ENCODE assay signal across 28 cellular contexts in the genomic region with DNA sequence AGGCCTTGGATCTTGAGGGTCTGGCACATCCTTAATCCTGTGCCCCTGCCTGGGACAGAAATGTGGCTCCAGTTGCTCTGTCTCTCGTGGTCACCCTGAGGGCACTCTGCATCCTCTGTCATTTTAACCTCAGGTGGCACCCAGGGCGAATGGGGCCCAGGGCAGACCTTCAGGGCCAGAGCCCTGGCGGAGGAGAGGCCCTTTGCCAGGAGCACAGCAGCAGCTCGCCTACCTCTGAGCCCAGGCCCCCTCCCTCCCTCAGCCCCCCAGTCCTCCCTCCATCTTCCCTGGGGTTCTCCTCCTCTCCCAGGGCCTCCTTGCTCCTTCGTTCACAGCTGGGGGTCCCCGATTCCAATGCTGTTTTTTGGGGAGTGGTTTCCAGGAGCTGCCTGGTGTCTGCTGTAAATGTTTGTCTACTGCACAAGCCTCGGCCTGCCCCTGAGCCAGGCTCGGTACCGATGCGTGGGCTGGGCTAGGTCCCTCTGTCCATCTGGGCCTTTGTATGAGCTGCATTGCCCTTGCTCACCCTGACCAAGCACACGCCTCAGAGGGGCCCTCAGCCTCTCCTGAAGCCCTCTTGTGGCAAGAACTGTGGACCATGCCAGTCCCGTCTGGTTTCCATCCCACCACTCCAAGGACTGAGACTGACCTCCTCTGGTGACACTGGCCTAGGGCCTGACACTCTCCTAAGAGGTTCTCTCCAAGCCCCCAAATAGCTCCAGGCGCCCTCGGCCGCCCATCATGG. TPM values are rescaled to one million over a fixed set of nuclear protein-coding genes. Genes with fewer than 3 reads are reported as not detected.
A peak's percentile ranks its signal among the peaks of the same experiment; 100 is the strongest.
DNase-seq lines count a peak whose midpoint lies in the region; ATAC-seq, FAIRE-seq and TF ChIP-seq lines count a peak whose summit lies in the region.
"Had no signal": no experiment of that assay in that cellular context is flagged by ENCODE, and none has a peak within 500 bp of the region (broad histone marks: within the 10 kb centered on the region; RNA-seq: fewer than 3 reads in every experiment).

No MANE protein-coding gene starts in this region.

- DNase-seq in DMS114 treated with DMSO at 0.1 percent for 48 hours (lab: John Stamatoyannopoulos, UW; ENCODE audit: unreplicated experiment) (peak; percentile 24), HFFc6 (no peak), H1 (ENCODE audit: low read depth in 1 of 2, low spot score in 2 of 2) (no peak), neuronal stem cell (ENCODE audit: low spot score) (no peak), ecto neural progenitor cell (ENCODE audit: low spot score) (no peak), RKO (ENCODE audit: low spot score) (no peak), NCI-H1694 (lab: John Stamatoyannopoulos, UW) (no peak)
- DNase-seq: activated CD4-positive, alpha-beta T cell treated with anti-CD3 and anti-CD28 coated beads for 48 hours; activated CD8-positive, alpha-beta memory T cell treated with anti-CD3 and anti-CD28 coated beads, Interleukin-2, amount 50 U/mL, for 4 hours; activated effector memory CD4-positive, alpha-beta T cell treated with Interleukin-2 at 50 U/mL for 16 hours; dorsolateral prefrontal cortex; left ventricle myocardium inferior; mucosa of descending colon; NCI-H1105; NCI-H2081 treated with DMSO at 0.1 percent for 48 hours; NCI-H510A; stimulated activated CD4-positive, alpha-beta T cell treated with anti-CD3 and anti-CD28 coated beads, Interleukin-1b, Interleukin-23, amount 100 ng/mL, for 48 hours; stomach; SW 1271 had no signal

- no peaks in the 10 kb centered on the region for H3K9me3 ChIP-seq in H1 (ENCODE audit: insufficient read depth in 2 of 2, low read depth in 1 of 2, low read length in 1 of 2)
- no peaks in the 10 kb centered on the region for H3K9me3 ChIP-seq in neuronal stem cell (replicated peaks in 1 of 2; ENCODE audit: control insufficient read depth in 2 of 2, insufficient read depth in 1 of 2, low read depth in 1 of 2, low read length in 2 of 2)
- H3K9me3 ChIP-seq: gastroesophageal sphincter, left ventricle myocardium inferior, mucosa of descending colon, stomach had no signal

- POLR2A ChIA-PET in H1 (lab: Charles Lee; ENCODE audit: partially characterized antibody): interaction anchor here (0.6 to 0.9 kb wide), 3 partner anchors 30 to 153 kb away, joined by 3 read pairs; no protein-coding TSS in a partner anchor

- H2BK120ac ChIP-seq in H1 (replicated peaks; ENCODE audit: low read depth, low read length) (no peak overlapping the region), neuronal stem cell (ENCODE audit: low read depth, low read length) (no peak overlapping the region)

- H3K18ac ChIP-seq in H1 (ENCODE audit: extremely low read depth, low read length) (no peak overlapping the region), neuronal stem cell (ENCODE audit: low read length) (no peak overlapping the region)

- H2BK12ac ChIP-seq in H1 (ENCODE audit: low read depth, low read length): no peak overlapping the region
- no peak overlapping the region for H2BK12ac ChIP-seq in neuronal stem cell (ENCODE audit: low read length)

- no peak overlapping the region for H4K5ac ChIP-seq in H1 (ENCODE audit: insufficient read length, low read depth, low read length)

- H3K4me2 ChIP-seq in H1 (ENCODE audit: insufficient read depth in 1 of 2, low read depth in 2 of 2, low read length in 2 of 2): no peak overlapping the region
- H3K4me2 ChIP-seq in neuronal stem cell (ENCODE audit: insufficient read depth, low read length, poor library complexity, severe bottlenecking): no peak overlapping the region

- no peak overlapping the region for H3K56ac ChIP-seq in H1 (replicated peaks; ENCODE audit: insufficient read length, low read depth, low read length)

- H3K79me1 ChIP-seq in H1 (ENCODE audit: low read depth, low read length): no peaks in the 10 kb centered on the region
- no peaks in the 10 kb centered on the region for H3K79me1 ChIP-seq in neuronal stem cell (ENCODE audit: low read depth, low read length)

- no peaks in the 10 kb centered on the region for H3K4me1 Mint-ChIP-seq in HFFc6 (ENCODE audit: low read depth)

- no peak for ATAC-seq in GM18505 (IDR thresholded peaks at IDR 0.05; ENCODE audit: unreplicated experiment)
- ATAC-seq: esophagus mucosa, gastroesophageal sphincter, mucosa of descending colon had no signal

- no peak overlapping the region for H2BK5ac ChIP-seq in H1 (ENCODE audit: low read depth, low read length)
- peak overlapping the region; percentile 59 for H2BK5ac ChIP-seq in neuronal stem cell (ENCODE audit: low read length)

- no peak for TF ChIP-seq EP300 in H1 (IDR thresholded peaks at IDR 0.05; ENCODE audit: borderline replicate concordance in 1 of 2, low read depth in 2 of 2, low read length in 2 of 2)

- H4K8ac ChIP-seq in H1 (ENCODE audit: extremely low read depth, insufficient read depth, low read length) (no peak overlapping the region; the same call in 1 of the 2 replicates), neuronal stem cell (ENCODE audit: low read depth, low read length) (no peak overlapping the region)

- H4K20me1 ChIP-seq in H1 (replicated peaks in 1 of 2; ENCODE audit: control insufficient read depth in 1 of 2, insufficient read depth in 2 of 2, low read length in 2 of 2): no peaks in the 10 kb centered on the region

- H3K27me3 ChIP-seq in H1 (replicated peaks in 1 of 4; ENCODE audit: control insufficient read depth in 3 of 4, extremely low read depth in 1 of 4, insufficient read depth in 3 of 4, low read length in 3 of 4): no peaks in the 10 kb centered on the region
- no peaks in the 10 kb centered on the region for H3K27me3 ChIP-seq in neuronal stem cell (ENCODE audit: control insufficient read depth in 3 of 3, insufficient read depth in 3 of 3, low read depth in 1 of 3, low read length in 3 of 3)
- H3K27me3 ChIP-seq: dorsolateral prefrontal cortex, stomach had no signal

- H3K23ac ChIP-seq in H1 (ENCODE audit: insufficient read length): no peak overlapping the region
- no peak overlapping the region for H3K23ac ChIP-seq in neuronal stem cell (ENCODE audit: low read depth, low read length, poor library complexity)

- no peaks in the 10 kb centered on the region for H3K23me2 ChIP-seq in H1 (ENCODE audit: low read depth, low read length)

- H2AK5ac ChIP-seq in H1 (ENCODE audit: low read depth, low read length): no peak overlapping the region
- no peak overlapping the region for H2AK5ac ChIP-seq in neuronal stem cell (ENCODE audit: low read depth, low read length)

- no peaks in the 10 kb centered on the region for H3K36me3 ChIP-seq in H1 (ENCODE audit: control insufficient read depth in 2 of 4, insufficient read depth in 4 of 4, low read length in 3 of 4)
- peaks cover 38 to 56% of the 10 kb centered on the region in 2 donors for H3K36me3 ChIP-seq in neuronal stem cell (replicated peaks in 1 of 2; ENCODE audit: control insufficient read depth in 2 of 2, insufficient read depth in 2 of 2, low read length in 2 of 2)

- H3K4me3 Mint-ChIP-seq in HFFc6: no peak overlapping the region

- peaks cover 16% of the 10 kb centered on the region for H3K27me3 Mint-ChIP-seq in HFFc6 (ENCODE audit: insufficient read depth)

- H3K14ac ChIP-seq in H1 (ENCODE audit: insufficient read length) (no peak overlapping the region), neuronal stem cell (ENCODE audit: low read length) (no peak overlapping the region)

- H3K9ac ChIP-seq in H1 (replicated peaks in 1 of 4; ENCODE audit: extremely low read depth in 1 of 4, low read depth in 3 of 4, low read length in 3 of 4): no peak overlapping the region
- no peak overlapping the region for H3K9ac ChIP-seq in neuronal stem cell (ENCODE audit: low read depth, low read length, poor library complexity)

- peaks cover 0 to 4% (median 0%) of the 10 kb centered on the region in 4 experiments; a peak in 3 of 7 replicates for H3K4me1 ChIP-seq in H1 (replicated peaks in 1 of 4; ENCODE audit: control insufficient read depth in 3 of 4, insufficient read depth in 4 of 4, low read length in 3 of 4)
- H3K4me1 ChIP-seq in neuronal stem cell (ENCODE audit: control insufficient read depth in 2 of 2, insufficient read depth in 1 of 2, low read depth in 1 of 2, low read length in 2 of 2): no peaks in the 10 kb centered on the region
- H3K4me1 ChIP-seq: gastroesophageal sphincter, left ventricle myocardium inferior, stomach had no signal

- no peak overlapping the region for H3K27ac Mint-ChIP-seq in HFFc6

- no peak overlapping the region for H2BK20ac ChIP-seq in H1 (ENCODE audit: low read length)

- TF ChIP-seq POLR2A in H1 (IDR thresholded peaks at IDR 0.05; ENCODE audit: control extremely low read depth in 1 of 2, low read depth in 2 of 2, low read length in 2 of 2) (no peak), GM18505 (IDR thresholded peaks at IDR 0.05; ENCODE audit: borderline replicate concordance, extremely low read depth, insufficient read depth, insufficient read length) (no peak)

- H3K4ac ChIP-seq in H1 (replicated peaks; ENCODE audit: insufficient read length, low read depth, low read length) (no peak overlapping the region), neuronal stem cell (ENCODE audit: low read length) (no peak overlapping the region)

- H4K91ac ChIP-seq in H1 (replicated peaks; ENCODE audit: insufficient read length, low read length) (no peak overlapping the region), neuronal stem cell (ENCODE audit: low read depth, low read length, poor library complexity) (no peak overlapping the region)

- H3K9me3 Mint-ChIP-seq in HFFc6: no peaks in the 10 kb centered on the region

- H2AFZ ChIP-seq in H1 (ENCODE audit: low read length) (no peak overlapping the region), neuronal stem cell (ENCODE audit: low read length) (no peak overlapping the region)

- H3K27ac ChIP-seq in H1 (ENCODE audit: low read depth, low read length): no peak overlapping the region
- H3K27ac ChIP-seq in neuronal stem cell (replicated peaks; ENCODE audit: low read length): no peak overlapping the region
- H3K27ac ChIP-seq: dorsolateral prefrontal cortex, gastroesophageal sphincter, left ventricle myocardium inferior, RWPE1, stomach had no signal

- TF ChIP-seq RAD21 in H1 (IDR thresholded peaks at IDR 0.05 in 1 of 2, conservative IDR thresholded peaks at IDR 0.05 in 1 of 2; ENCODE audit: low read depth in 2 of 2, low read length in 2 of 2): peak; percentile 27 to 34; a peak in 3 of 4 replicates

- H2BK15ac ChIP-seq in H1 (ENCODE audit: low read length): no peak overlapping the region
- H2BK15ac ChIP-seq in neuronal stem cell (ENCODE audit: low read length): no peak overlapping the region

- no peaks in the 10 kb centered on the region for H3K36me3 Mint-ChIP-seq in HFFc6 (ENCODE audit: low read depth)

- TF ChIP-seq CTCF in HFFc6 (IDR thresholded peaks at IDR 0.05) (peak; percentile 8; the same call in 1 of the 2 replicates), H1 (IDR thresholded peaks at IDR 0.05; ENCODE audit: control extremely low read depth in 1 of 3, insufficient read depth in 1 of 3, low read depth in 1 of 3, low read length in 3 of 3) (peak in 2 of 3 experiments; percentile 16 to 49; a peak in 3 of 4 replicates)

- FAIRE-seq in H1 (lab: Jason Lieb, UNC): no peak
- FAIRE-seq: D721Med, G401.6, GM12892 had no signal

- CTCF ChIA-PET in H1 (lab: Charles Lee; ENCODE audit: partially characterized antibody): interaction anchor here (0.6 to 4.2 kb wide), 14 partner anchors 9 to 247 kb away, joined by 3 to 44 read pairs (median 4); no protein-coding TSS in a partner anchor

- WGBS in H1 (ENCODE audit: extremely low coverage in 1 of 2, insufficient coverage in 1 of 2, insufficient read length in 1 of 2, insufficient replicate concordance in 2 of 2, low coverage in 1 of 2, low lambda C conversion rate in 2 of 2, missing lambda C conversion rate in 1 of 2), 2 experiments: 87% methylated on average over 11 of the region's 15 CpGs; no CpG with 5 or more reads in 1 of the 2 experiments
- no CpG with 5 or more reads among the region's 15 CpGs for WGBS in neuronal stem cell (ENCODE audit: extremely low coverage in 2 of 2, insufficient read length in 2 of 2, insufficient replicate concordance in 1 of 2), 2 donors

- no peak overlapping the region for H3K4me3 ChIP-seq in H1 (ENCODE audit: extremely low read depth in 1 of 4, insufficient read depth in 2 of 4, low read depth in 3 of 4, low read length in 4 of 4)
- H3K4me3 ChIP-seq in neuronal stem cell (ENCODE audit: low read length in 2 of 2): no peak overlapping the region
- H3K4me3 ChIP-seq: dorsolateral prefrontal cortex, gastroesophageal sphincter, left ventricle myocardium inferior, mucosa of descending colon, stomach had no signal

- H3K79me2 ChIP-seq in H1 (ENCODE audit: control insufficient read depth in 1 of 2, insufficient read depth in 2 of 2, low read length in 2 of 2): no peaks in the 10 kb centered on the region

RNA-seq across cellular contexts. Expression of a gene that starts 4.0 kb away (rescaled TPM):
- total RNA-seq in HFFc6 (2021; fragmentation: NEBNext Ultra II Directional; extraction: Animal tissue kit (Norgen Biotek cat#: 25700)): not detected
- total RNA-seq in H1 (2021; fragmentation: NEBNext Ultra II Directional; extraction: Animal tissue kit (Norgen Biotek cat#: 25700)): 0.15 and 0.28 TPM in 2 replicates
- 0.94 and 0.98 TPM in 2 replicates for polyA plus RNA-seq in H1 (2011; rRNA removed)
- polyA plus RNA-seq in H1 (2011; cell fraction: cytosol; rRNA removed): 1.00 TPM
- 0.87 TPM for polyA plus RNA-seq in H1 (2011; cell fraction: nucleus; rRNA removed)
- polyA plus RNA-seq in H1 (2012, experiment 1 of 2): 0.64 to 1.4 TPM (median 0.87 TPM) in 4 replicates
- 0.42 TPM for polyA plus RNA-seq in H1 (2012, experiment 2 of 2)
- 0.20 TPM for polyA plus RNA-seq in H1 (2013, experiment 1 of 2)
- polyA plus RNA-seq in H1 (2013, experiment 2 of 2): 0.52 TPM
- 0.59 and 0.69 TPM in 2 replicates for polyA minus RNA-seq in H1 (2011; rRNA and poly(A)+ RNA removed)
- not detected for polyA minus RNA-seq in H1 (2011; cell fraction: cytosol; rRNA and poly(A)+ RNA removed)
- 0.60 TPM for polyA minus RNA-seq in H1 (2011; cell fraction: nucleus; rRNA and poly(A)+ RNA removed)
- 0.25 TPM for polyA plus RNA-seq in neuronal stem cell (2013, experiment 1 of 2)
- polyA plus RNA-seq in neuronal stem cell (2013, experiment 2 of 2): 0.33 TPM
- polyA plus RNA-seq: BJ had no signal

RNA-seq across cellular contexts. Expression of a gene that starts 30.5 kb away (rescaled TPM):
- total RNA-seq in HFFc6 (2021; fragmentation: NEBNext Ultra II Directional; extraction: Animal tissue kit (Norgen Biotek cat#: 25700)): not detected
- not detected in 2 replicates for total RNA-seq in H1 (2021; fragmentation: NEBNext Ultra II Directional; extraction: Animal tissue kit (Norgen Biotek cat#: 25700))
- 0.13 and 0.14 TPM in 2 replicates for polyA plus RNA-seq in H1 (2011; rRNA removed)
- polyA plus RNA-seq in H1 (2011; cell fraction: cytosol; rRNA removed): 0.16 TPM
- polyA plus RNA-seq in H1 (2011; cell fraction: nucleus; rRNA removed): 0.27 TPM
- polyA plus RNA-seq in H1 (2012, experiment 1 of 2): 0.23 to 0.48 TPM (median 0.27 TPM) in 3 of 4 replicates, not detected in the other
- polyA plus RNA-seq in H1 (2012, experiment 2 of 2): not detected
- polyA plus RNA-seq in H1 (2013, experiment 1 of 2): 0.06 TPM
- polyA plus RNA-seq in H1 (2013, experiment 2 of 2): 0.04 TPM
- 0.09 TPM in 1 of 2 replicates, not detected in the other for polyA minus RNA-seq in H1 (2011; rRNA and poly(A)+ RNA removed)
- not detected for polyA minus RNA-seq in H1 (2011; cell fraction: cytosol; rRNA and poly(A)+ RNA removed)
- not detected for polyA minus RNA-seq in H1 (2011; cell fraction: nucleus; rRNA and poly(A)+ RNA removed)
- polyA plus RNA-seq in neuronal stem cell (2013, experiment 1 of 2): 0.28 TPM
- polyA plus RNA-seq in neuronal stem cell (2013, experiment 2 of 2): 0.21 TPM
- total RNA-seq: cardiac septum, esophagus mucosa, left ventricle myocardium inferior, mucosa of descending colon, stomach had no signal
- polyA plus RNA-seq: BJ, stomach had no signal

RNA-seq across cellular contexts. Expression of a gene that starts 35.7 kb away (rescaled TPM):
- 1 to 10 TPM in 1 of 6 experiments, under 1 TPM in 5; 0.18 to 1.4 (median 0.50) TPM for total RNA-seq in HFFc6 (2021; fragmentation: NEBNext Ultra II Directional; extraction: Animal tissue kit (Norgen Biotek cat#: 25700))
- 0.78 and 1.3 TPM in 2 replicates for total RNA-seq in H1 (2021; fragmentation: NEBNext Ultra II Directional; extraction: Animal tissue kit (Norgen Biotek cat#: 25700))
- polyA plus RNA-seq in H1 (2011; rRNA removed): 2.6 and 2.9 TPM in 2 replicates
- 1.3 TPM for polyA plus RNA-seq in H1 (2011; cell fraction: cytosol; rRNA removed)
- 1.6 TPM for polyA plus RNA-seq in H1 (2011; cell fraction: nucleus; rRNA removed)
- polyA plus RNA-seq in H1 (2012, experiment 1 of 2): 0.99 to 2.2 TPM (median 1.4 TPM) in 4 replicates
- 1.4 TPM for polyA plus RNA-seq in H1 (2012, experiment 2 of 2)
- polyA plus RNA-seq in H1 (2013, experiment 1 of 2): 2.8 TPM
- polyA plus RNA-seq in H1 (2013, experiment 2 of 2): 3.7 TPM
- polyA minus RNA-seq in H1 (2011; rRNA and poly(A)+ RNA removed): 1.2 and 1.7 TPM in 2 replicates
- 0.81 TPM for polyA minus RNA-seq in H1 (2011; cell fraction: cytosol; rRNA and poly(A)+ RNA removed)
- polyA minus RNA-seq in H1 (2011; cell fraction: nucleus; rRNA and poly(A)+ RNA removed): 3.1 TPM
- 127 TPM for polyA plus RNA-seq in neuronal stem cell (2013, experiment 1 of 2)
- 124 TPM for polyA plus RNA-seq in neuronal stem cell (2013, experiment 2 of 2)
